Comparison of ENCODE assay signal across 12 cellular contexts in the genomic region with DNA sequence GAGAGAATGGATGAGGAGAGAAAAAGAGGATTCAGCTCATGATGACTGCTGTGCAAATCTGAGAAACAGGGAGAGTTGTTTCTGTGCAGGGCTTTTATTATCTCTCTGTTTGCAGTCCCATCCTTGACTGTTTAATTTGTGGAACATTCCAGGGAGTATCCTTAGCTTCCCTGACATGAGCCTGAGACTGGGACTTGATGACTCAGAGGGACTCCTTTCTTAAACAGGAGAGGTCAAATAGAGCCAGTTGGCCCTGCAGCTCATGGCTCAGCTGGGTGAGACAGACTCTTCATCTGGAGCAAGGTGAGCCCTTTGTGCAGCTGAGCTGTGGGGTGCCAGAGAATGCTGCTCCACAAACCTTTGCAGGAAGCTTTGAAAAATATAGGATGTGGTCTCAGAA. TPM values are rescaled to one million over a fixed set of nuclear protein-coding genes. Genes with fewer than 3 reads are reported as not detected.
DNase-seq lines count a peak whose midpoint lies in the region; ATAC-seq and TF ChIP-seq lines count a peak whose summit lies in the region.
"Had no signal": no experiment of that assay in that cellular context is flagged by ENCODE, and none has a peak within 500 bp of the region (broad histone marks: within the 10 kb centered on the region; RNA-seq: fewer than 3 reads in every experiment).

No MANE protein-coding gene starts in this region.

- H3K36me3 Mint-ChIP-seq in activated T-cell treated with anti-CD3 and anti-CD28 coated beads, Interleukin-2, amount 50 U/mL, for 72 hours (ENCODE audit: insufficient read depth in 2 of 2) = no peaks in the 10 kb centered on the region

- H3K4me1 ChIP-seq in gastroesophageal sphincter = no peaks in the 10 kb centered on the region
- peaks cover 12% of the 10 kb centered on the region for H3K4me1 ChIP-seq in skeletal muscle satellite cell (ENCODE audit: control insufficient read depth, insufficient read depth, low read length)
- H3K4me1 ChIP-seq: colonic mucosa had no signal

- no peak overlapping the region for H3K4me2 ChIP-seq in skeletal muscle satellite cell (ENCODE audit: low read length)

- no peaks in the 10 kb centered on the region for H3K4me1 Mint-ChIP-seq in activated T-cell treated with anti-CD3 and anti-CD28 coated beads, Interleukin-2, amount 50 U/mL, for 72 hours (ENCODE audit: low read depth)
- H3K4me1 Mint-ChIP-seq: activated CD4-positive, alpha-beta T cell treated with anti-CD3 and anti-CD28 coated beads for 36 hours had no signal

- no peak overlapping the region for H3K4me3 Mint-ChIP-seq in activated T-cell treated with anti-CD3 and anti-CD28 coated beads, Interleukin-2, amount 50 U/mL, for 72 hours
- H3K4me3 Mint-ChIP-seq: activated CD4-positive, alpha-beta T cell treated with anti-CD3 and anti-CD28 coated beads for 36 hours had no signal

- H3K27ac ChIP-seq in gastroesophageal sphincter = no peak overlapping the region
- H3K27ac ChIP-seq: colonic mucosa, SK-N-MC had no signal

- no peak overlapping the region for H3K4me3 ChIP-seq in gastroesophageal sphincter
- H3K4me3 ChIP-seq in skeletal muscle satellite cell (ENCODE audit: low read length) = no peak overlapping the region
- H3K4me3 ChIP-seq: colonic mucosa, SK-N-MC had no signal

- TF ChIP-seq POLR2A in gastroesophageal sphincter (IDR thresholded peaks at IDR 0.05) = no peak

- H3K27me3 ChIP-seq in gastroesophageal sphincter (no peaks in the 10 kb centered on the region), skeletal muscle satellite cell (ENCODE audit: control insufficient read depth, insufficient read depth, low read length) (no peaks in the 10 kb centered on the region)
- H3K27me3 ChIP-seq: colonic mucosa had no signal

- H3K36me3 ChIP-seq in gastroesophageal sphincter (no peaks in the 10 kb centered on the region), skeletal muscle satellite cell (ENCODE audit: insufficient read depth, low read length) (no peaks in the 10 kb centered on the region)
- H3K36me3 ChIP-seq: colonic mucosa had no signal

- no peak overlapping the region for H3K27ac Mint-ChIP-seq in activated T-cell treated with anti-CD3 and anti-CD28 coated beads, Interleukin-2, amount 50 U/mL, for 72 hours
- H3K27ac Mint-ChIP-seq: activated CD4-positive, alpha-beta T cell treated with anti-CD3 and anti-CD28 coated beads for 36 hours had no signal

- no peak for TF ChIP-seq EP300 in gastroesophageal sphincter (IDR thresholded peaks at IDR 0.05)

- peak overlapping the region; percentile 40 for H3K9ac ChIP-seq in skeletal muscle satellite cell (ENCODE audit: low read depth, low read length)

- peak; percentile 63 for ATAC-seq in gastroesophageal sphincter
- no peak for ATAC-seq in stimulated activated naive CD8-positive, alpha-beta T cell treated with anti-CD3 and anti-CD28 coated beads, Interleukin-15, Interleukin-2, amounts not matched to agents 100 U/mL and 50 U/mL, for 24 hours
- ATAC-seq in activated T-cell treated with anti-CD3 and anti-CD28 coated beads, Interleukin-2, amount 50 U/mL, for 72 hours (replicated peaks in 1 of 2) = no peak
- ATAC-seq: activated CD4-positive, alpha-beta T cell treated with anti-CD3 and anti-CD28 coated beads for 36 hours had no signal

- H3K9me3 ChIP-seq in gastroesophageal sphincter (no peaks in the 10 kb centered on the region), skeletal muscle satellite cell (replicated peaks; ENCODE audit: low read length) (no peaks in the 10 kb centered on the region)
- H3K9me3 ChIP-seq: colonic mucosa had no signal

- TF ChIP-seq CTCF in gastroesophageal sphincter (IDR thresholded peaks at IDR 0.05) (no peak), GM10266 (IDR thresholded peaks at IDR 0.05; ENCODE audit: control insufficient read depth, insufficient read depth, low read depth, missing control alignments) (no peak)

- H3K27me3 Mint-ChIP-seq in activated T-cell treated with anti-CD3 and anti-CD28 coated beads, Interleukin-2, amount 50 U/mL, for 72 hours (ENCODE audit: low read depth) = no peaks in the 10 kb centered on the region
- H3K27me3 Mint-ChIP-seq: activated CD4-positive, alpha-beta T cell treated with anti-CD3 and anti-CD28 coated beads for 36 hours had no signal

- DNase-seq in DMS79 treated with DMSO at 0.1 percent for 48 hours (lab: John Stamatoyannopoulos, UW) = peak; percentile 42
- no peak for DNase-seq in DMS79 (lab: John Stamatoyannopoulos, UW)
- peak; percentile 78 for DNase-seq in RPMI7951 (ENCODE audit: low read depth)
- DNase-seq in stimulated activated naive CD8-positive, alpha-beta T cell treated with anti-CD3 and anti-CD28 coated beads, Interleukin-15, Interleukin-2, amounts not matched to agents 100 U/mL and 50 U/mL, for 24 hours = no peak
- no peak for DNase-seq in GM10266 (ENCODE audit: extremely low spot score)
- DNase-seq in activated T-cell treated with anti-CD3 and anti-CD28 coated beads, Interleukin-2, amount 50 U/mL, for 72 hours = no peak
- DNase-seq: activated CD4-positive, alpha-beta T cell treated with anti-CD3 and anti-CD28 coated beads for 36 hours; colonic mucosa; glutamatergic neuron had no signal

- peaks cover 4 to 9% of the 10 kb centered on the region in 2 donors for H3K9me3 Mint-ChIP-seq in activated T-cell treated with anti-CD3 and anti-CD28 coated beads, Interleukin-2, amount 50 U/mL, for 72 hours

RNA-seq across cellular contexts. Expression of gene ARHGAP24, which starts 14.3 kb away (rescaled TPM):
- total RNA-seq in RPMI7951 (2014; rRNA removed; shearing (Covaris generic)) = 12.5 and 16.0 TPM in 2 replicates
- 10 to 100 TPM; 24.4 to 38.6 (median 34.3) TPM for total RNA-seq in gastroesophageal sphincter
- total RNA-seq in skeletal muscle satellite cell (2012; rRNA removed) = 28.4 and 41.8 TPM in 2 replicates
- not detected for total RNA-seq in activated T-cell treated with anti-CD3 and anti-CD28 coated beads, Interleukin-2, amount 50 U/mL, for 72 hours
- total RNA-seq: activated CD4-positive, alpha-beta T cell treated with anti-CD3 and anti-CD28 coated beads for 36 hours had no signal

Comparison
In these comparisons a context has a peak if more than half of its experiments do, and no peak if none do; other contexts are left out.
1. DNase-seq: peak in DMS79 treated with DMSO at 0.1 percent for 48 hours (single experiment) and RPMI7951 (single experiment); none in DMS79 (single experiment), stimulated activated naive CD8-positive, alpha-beta T cell treated with anti-CD3 and anti-CD28 coated beads, Interleukin-15, Interleukin-2, amounts not matched to agents 100 U/mL and 50 U/mL, for 24 hours (single experiment), GM10266 (single experiment) and activated T-cell treated with anti-CD3 and anti-CD28 coated beads, Interleukin-2, amount 50 U/mL, for 72 hours (0 of 2).
2. RNA of gene ARHGAP24, which starts 14.3 kb away (total RNA-seq): 24.4 to 38.6 TPM in gastroesophageal sphincter and 12.5 to 16.0 TPM in RPMI7951; not detected in activated T-cell treated with anti-CD3 and anti-CD28 coated beads, Interleukin-2, amount 50 U/mL, for 72 hours; every median in the first group is over 10 times any median in the second.